1 cellular context compared by ENCODE assay signal in genomic region chr19:40662925-40663711, GRCh38.
TF ChIP-seq lines count a peak whose summit lies in the region.

No MANE protein-coding gene starts in this region.

TF ChIP-seq in H1, 55 proteins besides CTCF, POLR2A, EP300 and RAD21:
- TF ChIP-seq GABPA (IDR thresholded peaks at IDR 0.05; ENCODE audit: borderline replicate concordance, insufficient read depth, low read length) (no peak), SRF (IDR thresholded peaks at IDR 0.05; ENCODE audit: low read depth, low read length) (no peak), KDM4A (IDR thresholded peaks at IDR 0.05; ENCODE audit: low read depth, low read length, severe bottlenecking) (peak; percentile 62), JUN (IDR thresholded peaks at IDR 0.05; ENCODE audit: low read depth, low read length) (no peak), CTBP2 (IDR thresholded peaks at IDR 0.05; ENCODE audit: borderline replicate concordance, insufficient read depth, insufficient read length, low read length) (no peak), SIRT6 (IDR thresholded peaks at IDR 0.05; ENCODE audit: low read length) (no peak), BACH1 (IDR thresholded peaks at IDR 0.05; ENCODE audit: low read length) (peak; percentile 62), POU5F1 (IDR thresholded peaks at IDR 0.05; ENCODE audit: low read depth, low read length) (no peak), EZH2 (IDR thresholded peaks at IDR 0.05; ENCODE audit: low read depth, low read length, severe bottlenecking) (no peak), GTF2F1 (IDR thresholded peaks at IDR 0.05; ENCODE audit: borderline replicate concordance, low read depth, low read length) (no peak; the same call in 1 of the 2 replicates), CHD1 (IDR thresholded peaks at IDR 0.05; ENCODE audit: low read depth, low read length) (no peak), ASH2L (IDR thresholded peaks at IDR 0.05; ENCODE audit: low read length) (peak; percentile 45), JUND (IDR thresholded peaks at IDR 0.05; ENCODE audit: low read length) (no peak), NRF1 (IDR thresholded peaks at IDR 0.05; ENCODE audit: low read depth, low read length) (no peak), NANOG (IDR thresholded peaks at IDR 0.05; ENCODE audit: insufficient read depth, low read depth, low read length, poor library complexity, severe bottlenecking) (no peak), HDAC2 (IDR thresholded peaks at IDR 0.05; ENCODE audit: borderline replicate concordance in 1 of 2, low read depth in 2 of 2, low read length in 2 of 2) (peak in 1 of 2 experiments; percentile 63; a peak in 1 of 4 replicates), KDM1A (IDR thresholded peaks at IDR 0.05; ENCODE audit: borderline replicate concordance, low read length) (no peak), SUZ12 (IDR thresholded peaks at IDR 0.05; ENCODE audit: low read length) (no peak), EGR1 (IDR thresholded peaks at IDR 0.05; ENCODE audit: borderline replicate concordance, low read depth, low read length) (no peak), TAF1 (IDR thresholded peaks at IDR 0.05; ENCODE audit: low read depth, low read length) (peak; percentile 50; the same call in 1 of the 2 replicates), SP1 (IDR thresholded peaks at IDR 0.05; ENCODE audit: low read depth, low read length) (no peak), CHD2 (IDR thresholded peaks at IDR 0.05; ENCODE audit: low read length) (no peak; the same call in 1 of the 2 replicates), E2F6 (IDR thresholded peaks at IDR 0.05) (peak; percentile 80), TAF7 (optimal IDR thresholded peaks at IDR 0.05; ENCODE audit: borderline replicate concordance, low read depth, low read length) (no peak), TBP (IDR thresholded peaks at IDR 0.05; ENCODE audit: low read depth, low read length) (no peak), CHD7 (IDR thresholded peaks at IDR 0.05; ENCODE audit: insufficient replicate concordance, low read length) (no peak), SP4 (IDR thresholded peaks at IDR 0.05; ENCODE audit: low read length) (no peak), FOSL1 (IDR thresholded peaks at IDR 0.05; ENCODE audit: insufficient read depth, low read depth, low read length) (no peak), MAFK (IDR thresholded peaks at IDR 0.05; ENCODE audit: low read depth, low read length) (no peak), POLR2AphosphoS5 (IDR thresholded peaks at IDR 0.05; ENCODE audit: low read depth, low read length) (peak; percentile 63), ZNF274 (IDR thresholded peaks at IDR 0.05; ENCODE audit: borderline replicate concordance, extremely low read depth, low read length) (no peak), HDAC6 (IDR thresholded peaks at IDR 0.05; ENCODE audit: low read depth, low read length) (no peak), BCL11A (IDR thresholded peaks at IDR 0.05; ENCODE audit: low read depth in 2 of 2, low read length in 2 of 2) (no peak), KDM5A (IDR thresholded peaks at IDR 0.05; ENCODE audit: low read length) (no peak), CREB1 (IDR thresholded peaks at IDR 0.05) (no peak), SAP30 (IDR thresholded peaks at IDR 0.05; ENCODE audit: insufficient read depth, insufficient replicate concordance, low read length) (no peak), CEBPB (IDR thresholded peaks at IDR 0.05; ENCODE audit: low read depth, low read length) (no peak), RXRA (IDR thresholded peaks at IDR 0.05; ENCODE audit: insufficient read depth, low read depth, low read length) (no peak), SP2 (IDR thresholded peaks at IDR 0.05; ENCODE audit: low read length) (no peak), SIX5 (IDR thresholded peaks at IDR 0.05; ENCODE audit: low read depth, low read length) (no peak), YY1 (IDR thresholded peaks at IDR 0.05; ENCODE audit: low read depth, low read length) (no peak), RBBP5 (IDR thresholded peaks at IDR 0.05; ENCODE audit: borderline replicate concordance, low read depth, low read length) (no peak), PHF8 (conservative IDR thresholded peaks at IDR 0.05; ENCODE audit: low read depth, low read length) (peak; percentile 50), CBX5 (IDR thresholded peaks at IDR 0.05; ENCODE audit: low read depth, low read length) (no peak), BRCA1 (IDR thresholded peaks at IDR 0.05; ENCODE audit: low read depth, low read length) (no peak), CBX8 (IDR thresholded peaks at IDR 0.05; ENCODE audit: borderline replicate concordance, low read depth, low read length) (no peak), TEAD4 (IDR thresholded peaks at IDR 0.05; ENCODE audit: low read depth, low read length) (no peak), SIN3A (conservative IDR thresholded peaks at IDR 0.05 in 1 of 2, IDR thresholded peaks at IDR 0.05 in 1 of 2; ENCODE audit: low read depth in 1 of 2, low read length in 2 of 2) (peak in 1 of 2 experiments; percentile 83; a peak in 1 of 4 replicates), TCF12 (IDR thresholded peaks at IDR 0.05; ENCODE audit: low read depth, low read length) (peak; percentile 75; the same call in 1 of the 2 replicates), RFX5 (IDR thresholded peaks at IDR 0.05; ENCODE audit: borderline replicate concordance, low read depth, low read length) (no peak), RNF2 (IDR thresholded peaks at IDR 0.05; ENCODE audit: borderline replicate concordance, low read depth, low read length, missing control alignments, poor library complexity, severe bottlenecking) (no peak)
- TF ChIP-seq, protein P1, sequence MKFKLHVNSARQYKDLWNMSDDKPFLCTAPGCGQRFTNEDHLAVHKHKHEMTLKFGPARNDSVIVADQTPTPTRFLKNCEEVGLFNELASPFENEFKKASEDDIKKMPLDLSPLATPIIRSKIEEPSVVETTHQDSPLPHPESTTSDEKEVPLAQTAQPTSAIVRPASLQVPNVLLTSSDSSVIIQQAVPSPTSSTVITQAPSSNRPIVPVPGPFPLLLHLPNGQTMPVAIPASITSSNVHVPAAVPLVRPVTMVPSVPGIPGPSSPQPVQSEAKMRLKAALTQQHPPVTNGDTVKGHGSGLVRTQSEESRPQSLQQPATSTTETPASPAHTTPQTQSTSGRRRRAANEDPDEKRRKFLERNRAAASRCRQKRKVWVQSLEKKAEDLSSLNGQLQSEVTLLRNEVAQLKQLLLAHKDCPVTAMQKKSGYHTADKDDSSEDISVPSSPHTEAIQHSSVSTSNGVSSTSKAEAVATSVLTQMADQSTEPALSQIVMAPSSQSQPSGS (IDR thresholded peaks at IDR 0.05; ENCODE audit: low read length): no peak
- TF ChIP-seq, protein P2, sequence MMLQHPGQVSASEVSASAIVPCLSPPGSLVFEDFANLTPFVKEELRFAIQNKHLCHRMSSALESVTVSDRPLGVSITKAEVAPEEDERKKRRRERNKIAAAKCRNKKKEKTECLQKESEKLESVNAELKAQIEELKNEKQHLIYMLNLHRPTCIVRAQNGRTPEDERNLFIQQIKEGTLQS (IDR thresholded peaks at IDR 0.05; ENCODE audit: insufficient read depth, low read depth, low read length): peak; percentile 91
- TF ChIP-seq, protein P3, sequence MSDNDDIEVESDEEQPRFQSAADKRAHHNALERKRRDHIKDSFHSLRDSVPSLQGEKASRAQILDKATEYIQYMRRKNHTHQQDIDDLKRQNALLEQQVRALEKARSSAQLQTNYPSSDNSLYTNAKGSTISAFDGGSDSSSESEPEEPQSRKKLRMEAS (IDR thresholded peaks at IDR 0.05): peak; percentile 99
- TF ChIP-seq, protein P4, sequence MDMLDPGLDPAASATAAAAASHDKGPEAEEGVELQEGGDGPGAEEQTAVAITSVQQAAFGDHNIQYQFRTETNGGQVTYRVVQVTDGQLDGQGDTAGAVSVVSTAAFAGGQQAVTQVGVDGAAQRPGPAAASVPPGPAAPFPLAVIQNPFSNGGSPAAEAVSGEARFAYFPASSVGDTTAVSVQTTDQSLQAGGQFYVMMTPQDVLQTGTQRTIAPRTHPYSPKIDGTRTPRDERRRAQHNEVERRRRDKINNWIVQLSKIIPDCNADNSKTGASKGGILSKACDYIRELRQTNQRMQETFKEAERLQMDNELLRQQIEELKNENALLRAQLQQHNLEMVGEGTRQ (IDR thresholded peaks at IDR 0.05; ENCODE audit: low read length): peak; percentile 85
